27 cellular contexts compared by ENCODE assay signal in the genomic region with DNA sequence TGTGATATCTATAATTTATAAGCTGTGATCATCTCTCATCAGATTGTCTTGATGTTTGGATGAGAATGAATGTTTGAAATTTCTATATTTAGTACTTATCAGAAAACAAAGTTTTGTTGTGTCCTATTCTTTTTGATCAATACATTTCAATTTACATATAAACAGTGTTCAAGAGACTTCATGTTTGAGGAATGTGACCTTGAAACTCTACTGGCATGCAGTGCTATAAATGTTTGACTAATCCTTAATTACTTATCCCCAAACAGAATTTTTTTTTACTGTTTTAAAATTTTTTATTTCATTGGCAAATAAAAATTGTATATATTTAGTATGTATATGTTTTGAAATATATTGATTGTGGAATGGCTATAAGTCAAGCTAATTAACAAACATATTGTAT. TPM values are rescaled to one million over a fixed set of nuclear protein-coding genes. Genes with fewer than 3 reads are reported as not detected.
DNase-seq lines count a peak whose midpoint lies in the region; ATAC-seq, FAIRE-seq and TF ChIP-seq lines count a peak whose summit lies in the region.
"Had no signal": no experiment of that assay in that cellular context is flagged by ENCODE, and none has a peak within 500 bp of the region (broad histone marks: within the 10 kb centered on the region; RNA-seq: fewer than 3 reads in every experiment).

No MANE protein-coding gene starts in this region.

- no peak for ATAC-seq in GM23338
- ATAC-seq: activated CD4-positive, CD25-positive, alpha-beta regulatory T cell treated with anti-CD3 and anti-CD28 coated beads, Interleukin-2, amount 50 U/mL, for 24 hours; gastroesophageal sphincter; left cardiac atrium; right cardiac atrium; stimulated activated naive B cell treated with anti-CD40 and anti-IgM and Interleukin-4, amounts not matched to agents 10 μg/mL and 1 μg/mL and 100 μg/mL, for 72 hours had no signal

- H4K20me1 ChIP-seq in GM23338 (replicated peaks; ENCODE audit: insufficient read depth) (no peaks in the 10 kb centered on the region), PC-9 (ENCODE audit: insufficient read depth) (no peaks in the 10 kb centered on the region)

- POLR2A ChIA-PET in PC-9 (lab: Charles Lee; ENCODE audit: unreplicated experiment) = interaction anchor here (0.6 kb wide), 1 partner anchor 1483 kb away, joined by 3 read pairs; no protein-coding TSS in a partner anchor

- FAIRE-seq in GM12892 (lab: Jason Lieb, UNC) = no peak
- FAIRE-seq: HTR-8/SVneo had no signal

- no peaks in the 10 kb centered on the region for H3K36me3 Mint-ChIP-seq in GM23338 (ENCODE audit: low read depth)
- H3K36me3 Mint-ChIP-seq: stimulated activated naive B cell treated with anti-CD40 and anti-IgM and Interleukin-4, amounts not matched to agents 10 μg/mL and 1 μg/mL and 100 μg/mL, for 72 hours had no signal

- peaks cover 7% of the 10 kb centered on the region; the same call in 1 of the 2 replicates for H3F3A ChIP-seq in GM23338 (replicated peaks; ENCODE audit: low read depth)
- H3F3A ChIP-seq in PC-9 (ENCODE audit: insufficient read depth, low read depth) = peaks cover 4% of the 10 kb centered on the region

- H3K4me3 Mint-ChIP-seq in GM23338 = peak overlapping the region; percentile 88
- H3K4me3 Mint-ChIP-seq: central memory CD8-positive, alpha-beta T cell had no signal

- H3K79me2 ChIP-seq in GM23338 (replicated peaks; ENCODE audit: insufficient read depth) (peaks cover 17% of the 10 kb centered on the region; the same call in 1 of the 2 replicates), PC-9 (ENCODE audit: low read depth) (peaks cover 29% of the 10 kb centered on the region)

- H3K9me3 ChIP-seq in PC-9 (ENCODE audit: insufficient read depth, low read depth) (no peaks in the 10 kb centered on the region), sigmoid colon (no peaks in the 10 kb centered on the region)
- H3K9me3 ChIP-seq: gastroesophageal sphincter, tibial artery had no signal

- no peak overlapping the region for H3K27ac Mint-ChIP-seq in GM23338
- H3K27ac Mint-ChIP-seq: activated naive CD4-positive, alpha-beta T cell treated with anti-CD3 and anti-CD28 coated beads for 36 hours; stimulated activated naive B cell treated with anti-CD40 and anti-IgM and Interleukin-4, amounts not matched to agents 10 μg/mL and 1 μg/mL and 100 μg/mL, for 72 hours had no signal

- H3K4me3 ChIP-seq in GM23338 (peak overlapping the region; percentile 79; the same call in 1 of the 2 replicates), PC-9 (peak overlapping the region; percentile 64; the same call in 1 of the 2 replicates), sigmoid colon (no peak overlapping the region)

- intact Hi-C loops in PC-9 (cut with micrococcal nuclease; ENCODE audit: unreplicated experiment) (loop anchor here (2.0 to 5.0 kb wide), 2 partner anchors 65 to 324 kb away; partner anchors contain the start of gene C8B), sigmoid colon (cut with DNase I) (no loop called here)

- H3K4me1 ChIP-seq in GM23338 (ENCODE audit: insufficient read depth) (peaks cover 7% of the 10 kb centered on the region), PC-9 (replicated peaks; ENCODE audit: insufficient read depth) (peaks cover 26% of the 10 kb centered on the region), sigmoid colon (peaks cover 0 to 23% (median 14%) of the 10 kb centered on the region in 4 donors)

- TF ChIP-seq EP300 in sigmoid colon (IDR thresholded peaks at IDR 0.05) = no peak

- no peaks in the 10 kb centered on the region for H3K36me3 ChIP-seq in GM23338 (ENCODE audit: insufficient read depth)
- H3K36me3 ChIP-seq in PC-9 (ENCODE audit: low read depth) = no peaks in the 10 kb centered on the region
- H3K36me3 ChIP-seq in sigmoid colon = no peaks in the 10 kb centered on the region
- H3K36me3 ChIP-seq: gastroesophageal sphincter, tibial artery had no signal

- peaks cover 18% of the 10 kb centered on the region for H3K27me3 Mint-ChIP-seq in GM23338 (ENCODE audit: insufficient read depth, low read depth, poor library complexity)

- no peak overlapping the region for H2AFZ ChIP-seq in GM23338
- H2AFZ ChIP-seq in PC-9 = 0 out of 2 replicates have a peak overlapping the region, but pooled peaks have one; percentile 93

- H3K27me3 ChIP-seq in GM23338 (ENCODE audit: insufficient read depth) = peaks cover 53% of the 10 kb centered on the region
- H3K27me3 ChIP-seq in PC-9 (ENCODE audit: insufficient read depth, low read depth) = no peaks in the 10 kb centered on the region
- no peaks in the 10 kb centered on the region for H3K27me3 ChIP-seq in sigmoid colon
- H3K27me3 ChIP-seq: gastroesophageal sphincter, tibial artery had no signal

- DNase-seq in GM23338 (ENCODE audit: low spot score) (no peak), PC-9 (no peak), kidney glomerular epithelial cell (lab: John Stamatoyannopoulos, UW) (peak; percentile 52), sigmoid colon (no peak), NCI-H1092 (lab: John Stamatoyannopoulos, UW) (no peak), GM12892 (ENCODE audit: insufficient read length) (no peak)
- DNase-seq in activated naive CD4-positive, alpha-beta T cell treated with anti-CD3 and anti-CD28 coated beads, Interleukin-2, amount 50 U/mL, for 16 hours = no peak
- DNase-seq: activated CD8-positive, alpha-beta memory T cell treated with anti-CD3 and anti-CD28 coated beads for 24 hours; activated naive CD4-positive, alpha-beta T cell treated with anti-CD3 and anti-CD28 coated beads for 36 hours; activated T-cell treated with anti-CD3 and anti-CD28 coated beads, Interleukin-2, amount 50 U/mL, for 48 hours; AML-193; aorta; erythroblast; H7; left cardiac atrium; NCI-H2081 treated with DMSO at 0.1 percent for 48 hours; NCI-H446 treated with DMSO at 0.1 percent for 48 hours; right cardiac atrium; stimulated activated CD4-positive, alpha-beta T cell treated with anti-CD3 and anti-CD28 coated beads, Interleukin-1b, Interleukin-23, amount 100 ng/mL, for 48 hours; stimulated activated naive B cell treated with anti-CD40 and anti-IgM and Interleukin-4, amounts not matched to agents 10 μg/mL and 1 μg/mL and 100 μg/mL, for 72 hours; T-helper 9 cell; tibial artery had no signal

- H3K27ac ChIP-seq in GM23338 (ENCODE audit: low read depth) (no peak overlapping the region), PC-9 (no peak overlapping the region), sigmoid colon (peak overlapping the region in 3 of 4 donors; percentile 83 to 90 (median 85))
- H3K27ac ChIP-seq: RWPE1 had no signal

- TF ChIP-seq POLR2A in sigmoid colon (IDR thresholded peaks at IDR 0.05) (no peak), GM12892 (IDR thresholded peaks at IDR 0.05; ENCODE audit: low read depth, low read length) (no peak)

- CTCF ChIA-PET in PC-9 (lab: Charles Lee) = no interaction called here

- no peak overlapping the region; the same call in 1 of the 2 replicates for H3K4me2 ChIP-seq in GM23338
- peak overlapping the region; percentile 80 for H3K4me2 ChIP-seq in PC-9

- H3K9me3 Mint-ChIP-seq in GM23338 = no peaks in the 10 kb centered on the region
- H3K9me3 Mint-ChIP-seq: activated naive CD4-positive, alpha-beta T cell treated with anti-CD3 and anti-CD28 coated beads for 36 hours; central memory CD8-positive, alpha-beta T cell; stimulated activated naive B cell treated with anti-CD40 and anti-IgM and Interleukin-4, amounts not matched to agents 10 μg/mL and 1 μg/mL and 100 μg/mL, for 72 hours had no signal

- TF ChIP-seq CTCF in GM23338 (conservative IDR thresholded peaks at IDR 0.05; ENCODE audit: low read depth in 2 of 2) (no peak), PC-9 (conservative IDR thresholded peaks at IDR 0.05) (no peak), sigmoid colon (IDR thresholded peaks at IDR 0.05) (no peak)

- H3K9me2 ChIP-seq in GM23338 (ENCODE audit: insufficient read depth) = no peaks in the 10 kb centered on the region
- no peaks in the 10 kb centered on the region for H3K9me2 ChIP-seq in PC-9 (ENCODE audit: insufficient read depth)

- no TSS peak for BruUV-seq in PC-9 (replicated peaks; lab: Mats Ljungman, UMichigan)

- peaks cover 12% of the 10 kb centered on the region for H3K4me1 Mint-ChIP-seq in GM23338
- H3K4me1 Mint-ChIP-seq: central memory CD8-positive, alpha-beta T cell had no signal

TF ChIP-seq in GM23338, 12 proteins besides CTCF, POLR2A, EP300 and RAD21 (continues in another document):
- TF ChIP-seq ZNF331 (CRISPR knock-in tag; IDR thresholded peaks at IDR 0.05; ENCODE audit: low read depth) = no peak
- TF ChIP-seq NANOG (IDR thresholded peaks at IDR 0.05; ENCODE audit: borderline replicate concordance) = no peak
- no peak for TF ChIP-seq EZH2phosphoT487 (IDR thresholded peaks at IDR 0.05; ENCODE audit: unreplicated experiment)
- no peak for TF ChIP-seq STAT1 (IDR thresholded peaks at IDR 0.05; ENCODE audit: unreplicated experiment)
- TF ChIP-seq ZNF114 (CRISPR knock-in tag; IDR thresholded peaks at IDR 0.05) = no peak
- no peak for TF ChIP-seq POLR2AphosphoS5 (IDR thresholded peaks at IDR 0.05; ENCODE audit: low read depth)
- no peak for TF ChIP-seq JUNB (IDR thresholded peaks at IDR 0.05; ENCODE audit: unreplicated experiment)
- no peak for TF ChIP-seq EZH2 (IDR thresholded peaks at IDR 0.05; ENCODE audit: low read depth, unreplicated experiment)
- TF ChIP-seq ETS1 (IDR thresholded peaks at IDR 0.05) = no peak

RNA-seq across cellular contexts. Expression of gene PRKAA2, which starts 1.5 kb away (rescaled TPM):
- total RNA-seq in GM23338 (2014; rRNA removed; shearing (Covaris generic)) = 8.7 and 8.8 TPM in 2 replicates
- 3.0 and 3.1 TPM in 2 replicates for polyA plus RNA-seq in GM23338 (2016; fragmentation: Nextera tagmentation; extraction: Ambion mirVana)
- total RNA-seq in PC-9 (2021) = 4.4 and 5.0 TPM in 2 replicates
- 10 to 100 TPM; 25.3 to 30.8 (median 27.8) TPM for total RNA-seq in sigmoid colon
- 1 to 10 TPM in 1 of 3 donors, under 1 TPM in 2; 0.23 to 1.4 (median 0.60) TPM for polyA plus RNA-seq in sigmoid colon
- polyA plus RNA-seq in GM12892 (2012; ENCODE audit: missing spikeins) = not detected
- total RNA-seq: activated naive CD4-positive, alpha-beta T cell treated with anti-CD3 and anti-CD28 coated beads for 36 hours had no signal

Comparison
In these comparisons a context has a peak if more than half of its experiments do, and no peak if none do; other contexts are left out.
1. H3K27ac ChIP-seq: peak in sigmoid colon (3 of 4); none in GM23338 (single experiment) and PC-9 (single experiment).
2. H3K4me3 ChIP-seq: peak in GM23338 (single experiment) and PC-9 (single experiment); none in sigmoid colon (0 of 4).